11 cellular contexts compared by ENCODE assay signal in the genomic region with DNA sequence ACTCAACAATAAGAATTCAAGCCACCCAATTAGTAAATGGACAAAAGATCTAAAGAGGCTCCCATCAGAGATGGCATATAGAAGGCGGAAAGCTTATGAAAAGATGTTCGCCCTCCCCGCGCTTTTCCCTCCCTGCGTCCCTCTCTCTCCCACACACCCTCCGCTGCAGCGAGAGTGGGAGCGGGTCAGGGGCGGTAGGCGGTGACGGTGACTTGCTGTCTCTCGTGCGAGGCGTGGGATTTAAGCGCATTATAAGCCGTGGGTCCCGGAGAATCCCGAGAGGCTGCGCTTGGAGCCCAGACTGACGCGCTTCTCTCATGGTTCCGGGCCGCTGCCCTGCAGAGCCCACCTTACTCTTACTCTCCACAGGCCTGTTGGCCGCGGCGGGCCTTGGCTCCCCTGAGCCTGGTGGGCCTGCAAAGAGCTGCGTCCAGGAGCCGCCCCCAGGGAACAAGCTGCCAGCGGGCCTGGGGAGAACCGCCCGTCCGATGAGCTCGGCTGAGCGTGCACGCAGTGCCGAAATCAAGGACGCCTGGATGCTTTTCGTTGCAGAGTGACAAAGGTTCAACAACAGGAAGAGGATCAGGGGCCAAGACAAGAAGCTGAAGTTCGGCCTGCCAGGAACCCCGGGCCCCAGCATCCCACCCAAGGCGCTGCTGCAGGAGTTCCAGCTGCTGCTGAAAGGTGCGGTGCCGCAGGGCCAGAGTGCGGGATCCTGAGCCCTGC. TPM values are rescaled to one million over a fixed set of nuclear protein-coding genes. Genes with fewer than 3 reads are reported as not detected.
DNase-seq lines count a peak whose midpoint lies in the region; ATAC-seq and TF ChIP-seq lines count a peak whose summit lies in the region.
"Had no signal": no experiment of that assay in that cellular context is flagged by ENCODE, and none has a peak within 500 bp of the region (broad histone marks: within the 10 kb centered on the region; RNA-seq: fewer than 3 reads in every experiment).

No MANE protein-coding gene starts in this region.

- no peaks in the 10 kb centered on the region for H3K36me3 Mint-ChIP-seq in activated naive CD8-positive, alpha-beta T cell
- H3K36me3 Mint-ChIP-seq in activated naive CD8-positive, alpha-beta T cell treated with anti-CD3 and anti-CD28 coated beads, Interleukin-2, amount 50 U/mL, for 24 hours (ENCODE audit: low read depth) = no peaks in the 10 kb centered on the region

- TF ChIP-seq CTCF in dorsolateral prefrontal cortex (IDR thresholded peaks at IDR 0.05 in 54 of 56, conservative IDR thresholded peaks at IDR 0.05 in 2 of 56; ENCODE audit: low read depth in 1 of 56, partially characterized antibody in 56 of 56) = no peak

- H3K27ac ChIP-seq in HUES6 (ENCODE audit: low read depth, low read length) = no peak overlapping the region
- H3K27ac ChIP-seq in dorsolateral prefrontal cortex = no peak overlapping the region
- H3K27ac ChIP-seq: foreskin keratinocyte, tibial nerve had no signal

- H3K27me3 ChIP-seq in HUES6 (ENCODE audit: control insufficient read depth, insufficient read depth, low read length) = peaks cover 86% of the 10 kb centered on the region
- peaks cover 0 to 62% (median 32%) of the 10 kb centered on the region in 45 donors for H3K27me3 ChIP-seq in dorsolateral prefrontal cortex

- no peak overlapping the region for H3K9ac ChIP-seq in HUES6 (ENCODE audit: low read length)

- ATAC-seq in activated naive CD8-positive, alpha-beta T cell treated with anti-CD3 and anti-CD28 coated beads, Interleukin-2, amount 50 U/mL, for 24 hours = no peak
- no peak for ATAC-seq in stimulated activated naive CD8-positive, alpha-beta T cell treated with anti-CD3 and anti-CD28 coated beads, Interleukin-15, amount 100 ng/mL, for 72 hours
- ATAC-seq in HG02852 (IDR thresholded peaks at IDR 0.05; ENCODE audit: unreplicated experiment) = no peak

- peaks cover 8% of the 10 kb centered on the region for H3K4me1 ChIP-seq in HUES6 (ENCODE audit: control insufficient read depth, insufficient read depth, low read length)
- H3K4me1 ChIP-seq: foreskin keratinocyte had no signal

- no peaks in the 10 kb centered on the region for H3K36me3 ChIP-seq in HUES6 (ENCODE audit: control insufficient read depth, insufficient read depth, low read length)
- H3K36me3 ChIP-seq: tibial nerve had no signal

- intact Hi-C loops in dorsolateral prefrontal cortex (cut with DNase I) = no loop called here

- H3K4me1 Mint-ChIP-seq in activated naive CD8-positive, alpha-beta T cell (ENCODE audit: low read depth) = peaks cover 10% of the 10 kb centered on the region
- H3K4me1 Mint-ChIP-seq in activated naive CD8-positive, alpha-beta T cell treated with anti-CD3 and anti-CD28 coated beads, Interleukin-2, amount 50 U/mL, for 24 hours = peaks cover 12% of the 10 kb centered on the region
- H3K4me1 Mint-ChIP-seq in stimulated activated naive CD8-positive, alpha-beta T cell treated with anti-CD3 and anti-CD28 coated beads, Interleukin-15, amount 100 ng/mL, for 72 hours = peaks cover 8% of the 10 kb centered on the region

- H3K9me3 Mint-ChIP-seq in activated naive CD8-positive, alpha-beta T cell (ENCODE audit: low read depth) = no peaks in the 10 kb centered on the region
- no peaks in the 10 kb centered on the region for H3K9me3 Mint-ChIP-seq in activated naive CD8-positive, alpha-beta T cell treated with anti-CD3 and anti-CD28 coated beads, Interleukin-2, amount 50 U/mL, for 24 hours
- no peaks in the 10 kb centered on the region for H3K9me3 Mint-ChIP-seq in stimulated activated naive CD8-positive, alpha-beta T cell treated with anti-CD3 and anti-CD28 coated beads, Interleukin-15, amount 100 ng/mL, for 72 hours

- no peaks in the 10 kb centered on the region for H3K9me3 ChIP-seq in HUES6 (ENCODE audit: control insufficient read depth, insufficient read depth, low read depth, low read length)
- H3K9me3 ChIP-seq: tibial nerve had no signal

- no peak overlapping the region for H3K27ac Mint-ChIP-seq in activated naive CD8-positive, alpha-beta T cell
- H3K27ac Mint-ChIP-seq in activated naive CD8-positive, alpha-beta T cell treated with anti-CD3 and anti-CD28 coated beads, Interleukin-2, amount 50 U/mL, for 24 hours = no peak overlapping the region
- no peak overlapping the region for H3K27ac Mint-ChIP-seq in stimulated activated naive CD8-positive, alpha-beta T cell treated with anti-CD3 and anti-CD28 coated beads, Interleukin-15, amount 100 ng/mL, for 72 hours

- H3K4me3 ChIP-seq in HUES6 (ENCODE audit: low read depth, low read length) = peak overlapping the region; percentile 70
- peak overlapping the region in 55 of 59 donors; percentile 37 to 72 (median 54) for H3K4me3 ChIP-seq in dorsolateral prefrontal cortex

- no peak for DNase-seq in activated naive CD8-positive, alpha-beta T cell treated with anti-CD3 and anti-CD28 coated beads, Interleukin-2, amount 50 U/mL, for 24 hours
- DNase-seq in dorsolateral prefrontal cortex (no peak), Ammon's horn (ENCODE audit: low spot score) (no peak), medulla oblongata (ENCODE audit: extremely low spot score) (no peak)
- DNase-seq in stimulated activated naive CD8-positive, alpha-beta T cell treated with anti-CD3 and anti-CD28 coated beads, Interleukin-15, amount 100 ng/mL, for 72 hours = no peak
- DNase-seq: foreskin keratinocyte, NCI-H1694 had no signal

- peak overlapping the region; percentile 77 for H3K4me3 Mint-ChIP-seq in activated naive CD8-positive, alpha-beta T cell
- no peak overlapping the region for H3K4me3 Mint-ChIP-seq in activated naive CD8-positive, alpha-beta T cell treated with anti-CD3 and anti-CD28 coated beads, Interleukin-2, amount 50 U/mL, for 24 hours
- H3K4me3 Mint-ChIP-seq in stimulated activated naive CD8-positive, alpha-beta T cell treated with anti-CD3 and anti-CD28 coated beads, Interleukin-15, amount 100 ng/mL, for 72 hours = peak overlapping the region; percentile 30 to 60

- peaks cover 28% of the 10 kb centered on the region for H3K27me3 Mint-ChIP-seq in activated naive CD8-positive, alpha-beta T cell
- H3K27me3 Mint-ChIP-seq in activated naive CD8-positive, alpha-beta T cell treated with anti-CD3 and anti-CD28 coated beads, Interleukin-2, amount 50 U/mL, for 24 hours = peaks cover 50% of the 10 kb centered on the region
- peaks cover 50% of the 10 kb centered on the region for H3K27me3 Mint-ChIP-seq in stimulated activated naive CD8-positive, alpha-beta T cell treated with anti-CD3 and anti-CD28 coated beads, Interleukin-15, amount 100 ng/mL, for 72 hours

RNA-seq across cellular contexts. Expression of a gene that starts 42.6 kb away (rescaled TPM):
- total RNA-seq in dorsolateral prefrontal cortex = 10 to 100 TPM; 26.3 to 38.7 (median 32.4) TPM
